Comparison of ENCODE assay signal across 22 cellular contexts in the genomic region with DNA sequence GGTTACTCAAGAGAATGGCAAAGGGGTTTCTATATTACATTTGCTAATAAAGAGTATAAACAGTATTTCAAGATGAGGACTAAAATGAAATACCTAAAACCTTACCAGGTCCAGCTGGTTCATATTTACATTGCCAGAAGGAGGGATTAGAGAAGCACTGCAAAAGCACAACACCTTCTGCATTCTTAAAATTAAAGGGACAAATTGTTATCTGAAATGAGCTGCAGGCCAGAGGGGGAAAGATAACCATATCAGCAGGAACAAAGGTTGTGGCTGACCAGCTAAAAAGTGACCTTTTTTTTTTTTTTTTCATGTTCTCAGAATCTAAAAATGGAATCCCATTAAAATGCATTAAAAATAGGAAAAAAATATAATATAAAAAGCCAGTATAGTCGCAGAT. TPM values are rescaled to one million over a fixed set of nuclear protein-coding genes. Genes with fewer than 3 reads are reported as not detected.
"Had no signal": no experiment of that assay in that cellular context is flagged by ENCODE, and none has a peak within 500 bp of the region (broad histone marks: within the 10 kb centered on the region; RNA-seq: fewer than 3 reads in every experiment).

No MANE protein-coding gene starts in this region.

- H3K36me3 Mint-ChIP-seq: activated CD4-positive, alpha-beta memory T cell treated with anti-CD3 and anti-CD28 coated beads for 36 hours; activated naive CD8-positive, alpha-beta T cell treated with anti-CD3 and anti-CD28 coated beads, Interleukin-2, amount 10 ng/mL, durations not matched to agents 7 days and 5 days had no signal

- H3K4me2 ChIP-seq: PC-9 had no signal

- H2AFZ ChIP-seq: PC-9 had no signal

- H3K27me3 Mint-ChIP-seq: activated CD4-positive, alpha-beta memory T cell treated with anti-CD3 and anti-CD28 coated beads for 36 hours; activated CD4-positive, alpha-beta T cell treated with anti-CD3 and anti-CD28 coated beads, Interleukin-2, amount 10 ng/mL, durations not matched to agents 7 days and 5 days; activated naive CD8-positive, alpha-beta T cell treated with anti-CD3 and anti-CD28 coated beads, Interleukin-2, amount 10 ng/mL, durations not matched to agents 7 days and 5 days had no signal

- H3K4me1 Mint-ChIP-seq: activated CD4-positive, alpha-beta T cell treated with anti-CD3 and anti-CD28 coated beads, Interleukin-2, amount 10 ng/mL, durations not matched to agents 7 days and 5 days; activated naive CD8-positive, alpha-beta T cell treated with anti-CD3 and anti-CD28 coated beads, Interleukin-2, amount 10 ng/mL, durations not matched to agents 7 days and 5 days had no signal

- H3K4me1 ChIP-seq: adrenal gland had no signal

- H3K27ac ChIP-seq: adrenal gland, PC-9, VCaP had no signal

- H3K27me3 ChIP-seq: adrenal gland had no signal

- H3K36me3 ChIP-seq: adrenal gland had no signal

- H3K9me3 ChIP-seq: adrenal gland had no signal

- ATAC-seq: activated T-cell treated with anti-CD3 and anti-CD28 coated beads, Interleukin-2, amount 50 U/mL, for 4 hours had no signal

- H3K4me3 Mint-ChIP-seq: activated CD4-positive, alpha-beta memory T cell treated with anti-CD3 and anti-CD28 coated beads for 36 hours; activated CD4-positive, alpha-beta T cell treated with anti-CD3 and anti-CD28 coated beads, Interleukin-2, amount 10 ng/mL, durations not matched to agents 7 days and 5 days; activated naive CD8-positive, alpha-beta T cell treated with anti-CD3 and anti-CD28 coated beads, Interleukin-2, amount 10 ng/mL, durations not matched to agents 7 days and 5 days; activated T-cell treated with anti-CD3 and anti-CD28 coated beads, Interleukin-2, amount 50 U/mL, for 4 hours had no signal

- DNase-seq: activated CD4-positive, alpha-beta memory T cell treated with anti-CD3 and anti-CD28 coated beads for 36 hours; activated CD4-positive, alpha-beta T cell treated with anti-CD3 and anti-CD28 coated beads, Interleukin-2, amount 10 ng/mL, durations not matched to agents 7 days and 5 days; activated CD4-positive, CD25-positive, alpha-beta regulatory T cell; activated CD8-positive, alpha-beta memory T cell treated with anti-CD3 and anti-CD28 coated beads for 24 hours; activated naive CD4-positive, alpha-beta T cell treated with anti-CD3 and anti-CD28 coated beads, Interleukin-2, amount 50 U/mL, for 16 hours; activated naive CD8-positive, alpha-beta T cell treated with anti-CD3 and anti-CD28 coated beads, Interleukin-2, amount 10 ng/mL, durations not matched to agents 7 days and 5 days; activated T-cell treated with anti-CD3 and anti-CD28 coated beads, Interleukin-2, amount 50 U/mL, for 4 hours; adrenal gland; anterior cingulate cortex; cerebellar nuclear complex; MM.1S; NCI-H1105; NCI-H1436; NCI-H1694 treated with DMSO at 0.1 percent for 48 hours; NCI-H2081; NCI-H510A treated with DMSO at 0.1 percent for 48 hours; NCI-H748 treated with DMSO at 0.1 percent for 48 hours; PC-9; SIG-M5; T-helper 1 cell had no signal

- H3K9me3 Mint-ChIP-seq: activated CD4-positive, alpha-beta memory T cell treated with anti-CD3 and anti-CD28 coated beads for 36 hours; activated CD4-positive, alpha-beta T cell treated with anti-CD3 and anti-CD28 coated beads, Interleukin-2, amount 10 ng/mL, durations not matched to agents 7 days and 5 days; activated naive CD8-positive, alpha-beta T cell treated with anti-CD3 and anti-CD28 coated beads, Interleukin-2, amount 10 ng/mL, durations not matched to agents 7 days and 5 days; activated T-cell treated with anti-CD3 and anti-CD28 coated beads, Interleukin-2, amount 50 U/mL, for 4 hours; activated T-helper 2 cell treated with anti-CD3 and anti-CD28 coated beads, Interferon-gamma antibody, Interleukin-2, Interleukin-4, amounts not matched to agents 10 μg/mL and 5 μg/mL and 100 μg/mL, durations not matched to agents 14 hours and 24 hours and 36 hours had no signal

- H3K27ac Mint-ChIP-seq: activated CD4-positive, alpha-beta memory T cell treated with anti-CD3 and anti-CD28 coated beads for 36 hours; activated CD4-positive, alpha-beta T cell treated with anti-CD3 and anti-CD28 coated beads, Interleukin-2, amount 10 ng/mL, durations not matched to agents 7 days and 5 days; activated naive CD8-positive, alpha-beta T cell treated with anti-CD3 and anti-CD28 coated beads, Interleukin-2, amount 10 ng/mL, durations not matched to agents 7 days and 5 days; activated T-helper 2 cell treated with anti-CD3 and anti-CD28 coated beads, Interferon-gamma antibody, Interleukin-2, Interleukin-4, amounts not matched to agents 10 μg/mL and 5 μg/mL and 100 μg/mL, durations not matched to agents 14 hours and 24 hours and 36 hours had no signal

- H3K4me3 ChIP-seq: adrenal gland, PC-9 had no signal

RNA-seq across cellular contexts. Expression of a gene that starts 39.7 kb away (rescaled TPM):
- total RNA-seq: PC-9 had no signal
